Comparison of ENCODE assay signal across 1 cellular context in genomic region chr7:89067048-89067447, GRCh38.
TF ChIP-seq lines count a peak whose summit lies in the region.

No MANE protein-coding gene starts in this region.

TF ChIP-seq in GM23338, 12 proteins besides CTCF, POLR2A, EP300 and RAD21 (continued from another document):
- TF ChIP-seq ZNF462 (CRISPR knock-in tag; IDR thresholded peaks at IDR 0.05), result no peak
- TF ChIP-seq REST (IDR thresholded peaks at IDR 0.05; ENCODE audit: unreplicated experiment), result no peak
- no peak for TF ChIP-seq ZNF114 (CRISPR knock-in tag; IDR thresholded peaks at IDR 0.05)
- TF ChIP-seq ZNF331 (CRISPR knock-in tag; IDR thresholded peaks at IDR 0.05; ENCODE audit: low read depth), result no peak
- TF ChIP-seq EZH2phosphoT487 (IDR thresholded peaks at IDR 0.05; ENCODE audit: unreplicated experiment), result no peak
- no peak for TF ChIP-seq ETS1 (IDR thresholded peaks at IDR 0.05)
